Comparison of ENCODE assay signal across 9 cellular contexts in the genomic region with DNA sequence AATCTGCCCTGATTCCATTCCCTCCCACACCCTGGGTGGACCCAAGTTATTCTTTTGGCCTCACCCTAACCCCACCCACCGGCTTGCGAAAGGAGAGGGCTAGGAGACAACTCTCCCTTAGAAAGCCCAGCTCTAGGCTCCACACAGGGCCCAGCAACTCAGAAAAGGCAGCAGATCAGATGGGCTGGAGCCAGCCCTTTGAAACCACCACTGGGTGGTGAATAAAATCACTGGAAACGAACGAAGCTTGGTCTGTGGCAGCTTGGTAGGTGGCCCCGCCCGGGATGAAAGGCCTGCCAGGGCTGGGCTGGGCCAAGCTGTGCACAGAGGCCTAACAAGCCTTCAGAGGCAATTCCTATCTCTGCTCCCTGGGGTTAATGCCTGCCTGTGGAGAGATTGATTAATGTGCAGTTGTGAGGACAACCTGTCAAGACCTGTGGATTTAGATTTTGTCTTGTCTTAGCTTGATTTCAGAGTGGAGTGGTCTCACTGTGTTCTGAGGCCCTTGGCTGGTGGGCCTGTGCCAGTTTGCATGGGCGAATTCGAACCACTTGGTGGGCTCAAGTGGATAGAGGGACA. TPM values are rescaled to one million over a fixed set of nuclear protein-coding genes. Genes with fewer than 3 reads are reported as not detected.
A peak's percentile ranks its signal among the peaks of the same experiment; 100 is the strongest.
DNase-seq lines count a peak whose midpoint lies in the region; ATAC-seq, FAIRE-seq and TF ChIP-seq lines count a peak whose summit lies in the region.
"Had no signal": no experiment of that assay in that cellular context is flagged by ENCODE, and none has a peak within 500 bp of the region (broad histone marks: within the 10 kb centered on the region; RNA-seq: fewer than 3 reads in every experiment).

No MANE protein-coding gene starts in this region.

- CTCF ChIA-PET in activated naive CD4-positive, alpha-beta T cell treated with anti-CD3 and anti-CD28 coated beads, Interleukin-2, amount 10 ng/mL, durations not matched to agents 7 days and 5 days (lab: Charles Lee), result interaction anchor here (0.5 to 11.1 kb wide), 4 partner anchors 8 to 297 kb away, joined by 3 to 112 read pairs (median 4); a partner anchor contains a TSS
- CTCF ChIA-PET in mammary epithelial cell (lab: Charles Lee; ENCODE audit: low non-redundant PET), result interaction anchor here (0.7 kb wide), 1 partner anchor 35 kb away, joined by 3 read pairs; no protein-coding TSS in a partner anchor

- no peak for ATAC-seq in GM21526 (IDR thresholded peaks at IDR 0.05; ENCODE audit: low FRiP score, unreplicated experiment)

- peaks cover 20% of the 10 kb centered on the region for H3K27me3 Mint-ChIP-seq in activated naive CD4-positive, alpha-beta T cell treated with anti-CD3 and anti-CD28 coated beads, Interleukin-2, amount 10 ng/mL, durations not matched to agents 7 days and 5 days

- no peak overlapping the region for H3K4me2 ChIP-seq in mammary epithelial cell (ENCODE audit: insufficient read depth, low read depth, low read length)

- H3K4me1 ChIP-seq in mammary epithelial cell (ENCODE audit: insufficient read depth, low read length), result peaks cover 74% of the 10 kb centered on the region

- no peaks in the 10 kb centered on the region for H3K27me3 ChIP-seq in mammary epithelial cell (ENCODE audit: insufficient read depth, low read length)

- no peak for DNase-seq in activated naive CD4-positive, alpha-beta T cell treated with anti-CD3 and anti-CD28 coated beads, Interleukin-2, amount 10 ng/mL, durations not matched to agents 7 days and 5 days
- DNase-seq in activated naive CD4-positive, alpha-beta T cell treated with Interleukin-2 at 50 U/mL for 16 hours, result no peak
- DNase-seq in mammary epithelial cell (peak; percentile 83), medulla oblongata (ENCODE audit: extremely low spot score) (peak; percentile 17), urothelium cell line (ENCODE audit: low spot score) (peak; percentile 51), NCI-H2196 treated with DMSO at 0.1 percent for 48 hours (lab: John Stamatoyannopoulos, UW; ENCODE audit: unreplicated experiment) (no peak), NCI-H1105 treated with DMSO at 0.1 percent for 48 hours (lab: John Stamatoyannopoulos, UW) (no peak)
- DNase-seq: DND-41 had no signal

- no peak overlapping the region for H3K4me3 Mint-ChIP-seq in activated naive CD4-positive, alpha-beta T cell treated with anti-CD3 and anti-CD28 coated beads, Interleukin-2, amount 10 ng/mL, durations not matched to agents 7 days and 5 days

- H2AFZ ChIP-seq in mammary epithelial cell (ENCODE audit: low read depth, low read length), result peak overlapping the region; percentile 75

- 45% methylated on average over 8 of the region's 8 CpGs for WGBS in mammary epithelial cell (ENCODE audit: low coverage, missing lambda C conversion rate)

- peaks cover 85% of the 10 kb centered on the region for H3K4me1 Mint-ChIP-seq in activated naive CD4-positive, alpha-beta T cell treated with anti-CD3 and anti-CD28 coated beads, Interleukin-2, amount 10 ng/mL, durations not matched to agents 7 days and 5 days

- TF ChIP-seq CTCF in mammary epithelial cell (conservative IDR thresholded peaks at IDR 0.05 in 1 of 2, IDR thresholded peaks at IDR 0.05 in 1 of 2; ENCODE audit: extremely low read depth in 1 of 2, insufficient read depth in 1 of 2, low read depth in 1 of 2, low read length in 2 of 2), result peak in 1 of 2 donors; percentile 32

- H3K9me3 Mint-ChIP-seq in activated naive CD4-positive, alpha-beta T cell treated with anti-CD3 and anti-CD28 coated beads, Interleukin-2, amount 10 ng/mL, durations not matched to agents 7 days and 5 days, result no peaks in the 10 kb centered on the region

- FAIRE-seq in urothelium cell line (lab: Jason Lieb, UNC), result no peak

- BruUV-seq in mammary epithelial cell (replicated peaks; lab: Mats Ljungman, UMichigan), result TSS peak; percentile 14

- H3K4me3 ChIP-seq in mammary epithelial cell (replicated peaks in 1 of 3; ENCODE audit: insufficient read depth in 1 of 3, low read depth in 2 of 3, low read length in 3 of 3), result no peak overlapping the region

- intact Hi-C loops in mammary epithelial cell (cut with micrococcal nuclease), result no loop called here

- no peaks in the 10 kb centered on the region for H3K9me3 ChIP-seq in mammary epithelial cell (replicated peaks; ENCODE audit: insufficient read depth, low read length)

- H3K36me3 Mint-ChIP-seq in activated naive CD4-positive, alpha-beta T cell treated with anti-CD3 and anti-CD28 coated beads, Interleukin-2, amount 10 ng/mL, durations not matched to agents 7 days and 5 days, result peaks cover 1% of the 10 kb centered on the region

- in situ Hi-C loops in mammary epithelial cell (cut with MboI; ENCODE audit: low sequenced_read_pairs in 2 of 2), result no loop called here

- peak overlapping the region; percentile 28 for H3K27ac Mint-ChIP-seq in activated naive CD4-positive, alpha-beta T cell treated with anti-CD3 and anti-CD28 coated beads, Interleukin-2, amount 10 ng/mL, durations not matched to agents 7 days and 5 days

- H3K27ac ChIP-seq in mammary epithelial cell (ENCODE audit: insufficient read depth, low read depth, low read length), result peak overlapping the region; percentile 73

- no peaks in the 10 kb centered on the region for H3K79me2 ChIP-seq in mammary epithelial cell (ENCODE audit: insufficient read depth, low read length)

- dilution Hi-C loops in mammary epithelial cell (cut with HindIII; ENCODE audit: low sequenced_read_pairs), result no loop called here

- no peaks in the 10 kb centered on the region for H3K36me3 ChIP-seq in mammary epithelial cell (ENCODE audit: insufficient read depth, low read length)

- H4K20me1 ChIP-seq in mammary epithelial cell (ENCODE audit: insufficient read depth, low read length), result no peaks in the 10 kb centered on the region

- peak overlapping the region; percentile 33 for H3K9ac ChIP-seq in mammary epithelial cell (ENCODE audit: insufficient read depth, low read length)

RNA-seq across cellular contexts. Expression of a gene that starts 38.8 kb away (rescaled TPM):
- 10 to 100 TPM; 61.7 to 78.7 TPM for total RNA-seq in mammary epithelial cell
- polyA plus RNA-seq in mammary epithelial cell, result 40.8 TPM
- polyA minus RNA-seq in mammary epithelial cell, result 105 TPM

Comparison
In these comparisons a context has a peak if more than half of its experiments do, and no peak if none do; other contexts are left out.
1. DNase-seq: peak in mammary epithelial cell (single experiment), medulla oblongata (single experiment) and urothelium cell line (single experiment); none in activated naive CD4-positive, alpha-beta T cell treated with anti-CD3 and anti-CD28 coated beads, Interleukin-2, amount 10 ng/mL, durations not matched to agents 7 days and 5 days (single experiment), activated naive CD4-positive, alpha-beta T cell treated with Interleukin-2 at 50 U/mL for 16 hours (single experiment), NCI-H2196 treated with DMSO at 0.1 percent for 48 hours (single experiment) and NCI-H1105 treated with DMSO at 0.1 percent for 48 hours (single experiment).